Comparison of ENCODE assay signal across 33 cellular contexts in genomic region chr1:22817462-22817861, GRCh38.
"Had no signal": no experiment of that assay in that cellular context is flagged by ENCODE, and none has a peak within 500 bp of the region (broad histone marks: within the 10 kb centered on the region; RNA-seq: fewer than 3 reads in every experiment).

No MANE protein-coding gene starts in this region.

- H3K36me3 Mint-ChIP-seq: activated CD8-positive, alpha-beta memory T cell treated with anti-CD3 and anti-CD28 coated beads, Interleukin-2, amount 10 ng/mL, durations not matched to agents 7 days and 5 days; activated naive CD8-positive, alpha-beta T cell; immature natural killer cell; memory B cell; natural killer cell treated with Interleukin-12 subunit alpha and Interleukin-12 subunit beta and Interleukin-15 and Interleukin-18, amount 100 ng/mL, for 72 hours; stimulated activated memory B cell treated with anti-CD40 and anti-IgM and Interleukin-4, amounts not matched to agents 10 μg/mL and 1 μg/mL and 100 μg/mL, for 72 hours had no signal

- H3K27me3 Mint-ChIP-seq: activated CD8-positive, alpha-beta memory T cell treated with anti-CD3 and anti-CD28 coated beads, Interleukin-2, amount 10 ng/mL, durations not matched to agents 7 days and 5 days; activated naive CD8-positive, alpha-beta T cell had no signal

- H3K9me3 Mint-ChIP-seq: activated T-helper 2 cell treated with anti-CD3 and anti-CD28 coated beads, Interferon-gamma antibody, Interleukin-2, Interleukin-4, amounts not matched to agents 10 μg/mL and 5 μg/mL and 100 μg/mL, durations not matched to agents 14 hours and 24 hours and 36 hours; effector memory CD8-positive, alpha-beta T cell; immature natural killer cell; memory B cell; natural killer cell treated with Interleukin-12 subunit alpha and Interleukin-12 subunit beta and Interleukin-15 and Interleukin-18, amount 100 ng/mL, for 72 hours; stimulated activated memory B cell treated with anti-CD40 and anti-IgM and Interleukin-4, amounts not matched to agents 10 μg/mL and 1 μg/mL and 100 μg/mL, for 72 hours; stimulated activated naive CD8-positive, alpha-beta T cell treated with anti-CD3 and anti-CD28 coated beads, Interleukin-15, amount 100 ng/mL, for 72 hours; T-helper 2 cell treated with Interferon-gamma antibody and Interleukin-4, amounts not matched to agents 5 μg/mL and 100 μg/mL, for 36 hours had no signal

- H3K27me3 ChIP-seq: heart left ventricle, neutrophil, pancreas, sigmoid colon, upper lobe of left lung, vagina had no signal

- H3K9me3 ChIP-seq: heart left ventricle, mucosa of descending colon, neutrophil, pancreas, prostate gland, sigmoid colon, upper lobe of left lung, vagina had no signal

- ATAC-seq: activated CD4-positive, alpha-beta T cell treated with anti-CD3 and anti-CD28 coated beads for 36 hours; activated CD8-positive, alpha-beta memory T cell treated with anti-CD3 and anti-CD28 coated beads, Interleukin-2, amount 10 ng/mL, durations not matched to agents 7 days and 5 days; activated CD8-positive, alpha-beta T cell treated with anti-CD3 and anti-CD28 coated beads, Interleukin-2, amount 10 ng/mL, durations not matched to agents 7 days and 5 days; effector memory CD8-positive, alpha-beta T cell; heart left ventricle; mucosa of descending colon; natural killer cell treated with Interleukin-12 subunit alpha and Interleukin-12 subunit beta and Interleukin-15 and Interleukin-18, amount 100 ng/mL, for 72 hours; pancreas; stimulated activated memory B cell treated with anti-CD40 and anti-IgM and Interleukin-4, amounts not matched to agents 10 μg/mL and 1 μg/mL and 100 μg/mL, for 72 hours; stimulated activated naive CD8-positive, alpha-beta T cell treated with anti-CD3 and anti-CD28 coated beads, Interleukin-15, amount 100 ng/mL, for 72 hours had no signal

- H3K4me1 Mint-ChIP-seq: activated CD4-positive, alpha-beta T cell treated with anti-CD3 and anti-CD28 coated beads for 36 hours; activated CD8-positive, alpha-beta memory T cell treated with anti-CD3 and anti-CD28 coated beads, Interleukin-2, amount 10 ng/mL, durations not matched to agents 7 days and 5 days; immature natural killer cell; stimulated activated memory B cell treated with anti-CD40 and anti-IgM and Interleukin-4, amounts not matched to agents 10 μg/mL and 1 μg/mL and 100 μg/mL, for 72 hours; stimulated activated naive CD8-positive, alpha-beta T cell treated with anti-CD3 and anti-CD28 coated beads, Interleukin-15, amount 100 ng/mL, for 72 hours had no signal

- H3K36me3 ChIP-seq: heart left ventricle, neutrophil, pancreas, prostate gland, sigmoid colon, upper lobe of left lung, vagina had no signal

- H3K27ac ChIP-seq: heart left ventricle, neutrophil, pancreas, prostate gland, sigmoid colon, upper lobe of left lung, vagina had no signal

- DNase-seq: activated CD4-positive, alpha-beta T cell treated with anti-CD3 and anti-CD28 coated beads for 36 hours; activated CD4-positive, CD25-positive, alpha-beta regulatory T cell; activated CD8-positive, alpha-beta memory T cell treated with anti-CD3 and anti-CD28 coated beads, Interleukin-2, amount 10 ng/mL, durations not matched to agents 7 days and 5 days; activated CD8-positive, alpha-beta T cell treated with anti-CD3 and anti-CD28 coated beads, Interleukin-2, amount 10 ng/mL, durations not matched to agents 7 days and 5 days; activated naive CD4-positive, alpha-beta T cell treated with Interleukin-2 at 50 U/mL for 16 hours; activated T-cell treated with anti-CD3 and anti-CD28 coated beads, Interleukin-2, amount 50 U/mL, for 48 hours; anterior cingulate cortex; cortex of kidney; effector memory CD8-positive, alpha-beta T cell; foreskin fibroblast; hypothalamus; immature natural killer cell; sigmoid colon; small intestine; stimulated activated CD4-positive, alpha-beta T cell treated with anti-CD3 and anti-CD28 coated beads, Interleukin-1b, Interleukin-23, amount 100 ng/mL, for 48 hours; stimulated activated CD4-positive, alpha-beta T cell treated with anti-CD3 and anti-CD28 coated beads, Interleukin-4, amount 100 ng/mL, for 4 hours; stimulated activated CD8-positive, alpha-beta memory T cell treated with anti-CD3 and anti-CD28 coated beads, Interleukin-4, amount 100 ng/mL, for 48 hours; stimulated activated naive CD8-positive, alpha-beta T cell treated with anti-CD3 and anti-CD28 coated beads, Interleukin-15, amount 100 ng/mL, for 72 hours; substantia nigra; T-helper 1 cell; upper lobe of left lung had no signal

- H3K4me3 ChIP-seq: heart left ventricle, mucosa of descending colon, pancreas, prostate gland, sigmoid colon, upper lobe of left lung, vagina had no signal

- H3K27ac Mint-ChIP-seq: activated CD4-positive, alpha-beta T cell treated with anti-CD3 and anti-CD28 coated beads for 36 hours; activated CD8-positive, alpha-beta memory T cell treated with anti-CD3 and anti-CD28 coated beads, Interleukin-2, amount 10 ng/mL, durations not matched to agents 7 days and 5 days; activated CD8-positive, alpha-beta T cell treated with anti-CD3 and anti-CD28 coated beads, Interleukin-2, amount 10 ng/mL, durations not matched to agents 7 days and 5 days; activated naive CD8-positive, alpha-beta T cell; activated T-helper 2 cell treated with anti-CD3 and anti-CD28 coated beads, Interferon-gamma antibody, Interleukin-2, Interleukin-4, amounts not matched to agents 10 μg/mL and 5 μg/mL and 100 μg/mL, durations not matched to agents 14 hours and 24 hours and 36 hours; effector memory CD8-positive, alpha-beta T cell; immature natural killer cell; memory B cell; natural killer cell treated with Interleukin-12 subunit alpha and Interleukin-12 subunit beta and Interleukin-15 and Interleukin-18, amount 100 ng/mL, for 72 hours; stimulated activated memory B cell treated with anti-CD40 and anti-IgM and Interleukin-4, amounts not matched to agents 10 μg/mL and 1 μg/mL and 100 μg/mL, for 72 hours; T-helper 2 cell treated with Interferon-gamma antibody and Interleukin-4, amounts not matched to agents 5 μg/mL and 100 μg/mL, for 36 hours had no signal

- H3K4me3 Mint-ChIP-seq: activated CD4-positive, alpha-beta T cell treated with anti-CD3 and anti-CD28 coated beads for 36 hours; activated CD8-positive, alpha-beta memory T cell treated with anti-CD3 and anti-CD28 coated beads, Interleukin-2, amount 10 ng/mL, durations not matched to agents 7 days and 5 days; activated CD8-positive, alpha-beta T cell treated with anti-CD3 and anti-CD28 coated beads, Interleukin-2, amount 10 ng/mL, durations not matched to agents 7 days and 5 days; activated naive CD8-positive, alpha-beta T cell; effector memory CD8-positive, alpha-beta T cell; immature natural killer cell; memory B cell; natural killer cell treated with Interleukin-12 subunit alpha and Interleukin-12 subunit beta and Interleukin-15 and Interleukin-18, amount 100 ng/mL, for 72 hours; stimulated activated memory B cell treated with anti-CD40 and anti-IgM and Interleukin-4, amounts not matched to agents 10 μg/mL and 1 μg/mL and 100 μg/mL, for 72 hours; stimulated activated naive CD8-positive, alpha-beta T cell treated with anti-CD3 and anti-CD28 coated beads, Interleukin-15, amount 100 ng/mL, for 72 hours; T-helper 2 cell treated with Interferon-gamma antibody and Interleukin-4, amounts not matched to agents 5 μg/mL and 100 μg/mL, for 36 hours had no signal
